ENCODE assay signal across 8 cellular contexts in the genomic region with DNA sequence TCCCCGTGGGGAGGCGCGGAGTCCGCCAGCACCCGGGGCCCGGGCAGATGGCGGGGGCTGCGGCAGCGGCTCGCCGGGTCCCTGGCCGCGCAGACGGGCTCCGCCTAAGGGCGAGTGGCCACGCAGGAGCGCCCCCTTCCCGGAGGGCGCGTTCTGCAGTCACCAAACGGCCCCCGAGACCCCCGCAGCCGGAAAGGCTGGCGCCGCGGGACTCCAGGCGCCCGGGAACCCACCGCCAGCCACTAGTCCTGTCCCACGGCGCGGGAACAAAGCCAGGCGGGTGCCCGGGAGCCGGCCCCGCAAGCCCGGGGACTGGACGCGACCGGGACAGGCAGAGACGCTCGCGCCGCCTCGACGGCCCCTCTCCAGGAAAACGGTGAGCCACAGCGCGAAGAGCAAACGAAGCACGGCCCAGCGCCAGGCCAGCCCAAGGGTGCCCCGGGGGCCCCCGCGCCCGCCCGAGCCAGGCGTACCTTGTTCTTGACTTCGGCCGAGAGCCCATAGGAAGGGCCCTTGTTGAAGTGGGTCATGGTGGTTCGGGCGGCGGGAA. TPM values are rescaled to one million over a fixed set of nuclear protein-coding genes. Genes with fewer than 3 reads are reported as not detected.
DNase-seq lines count a peak whose midpoint lies in the region; ATAC-seq and TF ChIP-seq lines count a peak whose summit lies in the region.

No MANE protein-coding gene starts in this region.

- peaks cover 4% of the 10 kb centered on the region for H3K27me3 ChIP-seq in CD8-positive, alpha-beta memory T cell (ENCODE audit: insufficient read depth, low read length, poor library complexity, severe bottlenecking)
- H3K27me3 ChIP-seq in SK-N-SH (ENCODE audit: insufficient read depth), result no peaks in the 10 kb centered on the region
- no peaks in the 10 kb centered on the region for H3K27me3 ChIP-seq in dorsolateral prefrontal cortex
- H3K27me3 ChIP-seq in stomach, result peaks cover 0 to 21% (median 9%) of the 10 kb centered on the region in 3 donors

- H4K20me1 ChIP-seq in SK-N-SH (ENCODE audit: insufficient read depth), result peaks cover 41% of the 10 kb centered on the region

- TF ChIP-seq CTCF in SK-N-SH (IDR thresholded peaks at IDR 0.05) (peak; percentile 51), dorsolateral prefrontal cortex (IDR thresholded peaks at IDR 0.05 in 54 of 56, conservative IDR thresholded peaks at IDR 0.05 in 2 of 56; ENCODE audit: low read depth in 1 of 56, partially characterized antibody in 56 of 56) (peak in 51 of 56 donors; percentile 5 to 66 (median 46)), lower leg skin (IDR thresholded peaks at IDR 0.05) (no peak), stomach (IDR thresholded peaks at IDR 0.05) (peak in 4 of 7 experiments; percentile 21 to 49 (median 27))

- H3K4me1 Mint-ChIP-seq in CD8-positive, alpha-beta memory T cell, result peaks cover 15 to 22% (median 15%) of the 10 kb centered on the region in 3 donors

- H2AFZ ChIP-seq in SK-N-SH (ENCODE audit: low read depth), result peak overlapping the region; percentile 65; the same call in 1 of the 2 replicates

- peak overlapping the region; percentile 88 for H3K4me2 ChIP-seq in SK-N-SH

- H3K4me3 ChIP-seq in CD8-positive, alpha-beta memory T cell (ENCODE audit: low read length), result peak overlapping the region; percentile 50
- H3K4me3 ChIP-seq in SK-N-SH (ENCODE audit: low read depth in 2 of 2, low read length in 1 of 2) (peak overlapping the region; percentile 96 to 98), dorsolateral prefrontal cortex (peak overlapping the region; percentile 67 to 96 (median 88)), lower leg skin (ENCODE audit: low read depth, poor library complexity, severe bottlenecking) (peak overlapping the region; percentile 73), stomach (peak overlapping the region; percentile 60 to 91 (median 76))

- no peaks in the 10 kb centered on the region; the same call in 1 of the 2 replicates for H3K9me2 ChIP-seq in SK-N-SH

- peaks cover 71% of the 10 kb centered on the region for H3K79me2 ChIP-seq in SK-N-SH (ENCODE audit: insufficient read depth)

- peak in 2 of 5 donors; percentile 47 to 57 for DNase-seq in CD8-positive, alpha-beta memory T cell
- DNase-seq in SK-N-SH, result peak; percentile 85
- peak in 9 of 10 donors; percentile 18 to 73 (median 53) for DNase-seq in dorsolateral prefrontal cortex
- DNase-seq in lower leg skin (ENCODE audit: low spot score in 2 of 2), result peak; percentile 26 to 89
- DNase-seq in stomach, result peak; percentile 50

- TF ChIP-seq POLR2A in lower leg skin (IDR thresholded peaks at IDR 0.05), result no peak
- no peak for TF ChIP-seq POLR2A in stomach (IDR thresholded peaks at IDR 0.05)

- no peaks in the 10 kb centered on the region for H3K36me3 ChIP-seq in CD8-positive, alpha-beta memory T cell (ENCODE audit: insufficient read depth, low read length)
- H3K36me3 ChIP-seq in SK-N-SH (replicated peaks in 1 of 2; ENCODE audit: control insufficient read depth in 1 of 2, insufficient read depth in 2 of 2, low read length in 1 of 2) (peaks cover 20 to 23% of the 10 kb centered on the region in 2 experiments), stomach (no peaks in the 10 kb centered on the region)

- peak overlapping the region; percentile 98 for H3K9ac ChIP-seq in SK-N-SH

- peak overlapping the region in 6 of 7 donors; percentile 17 to 81 (median 58) for H3K4me3 Mint-ChIP-seq in CD8-positive, alpha-beta memory T cell

- CTCF ChIA-PET in CD8-positive, alpha-beta memory T cell (lab: Charles Lee), result interaction anchor here (1.3 kb wide), 1 partner anchor 72 kb away, joined by 3 read pairs; no protein-coding TSS in a partner anchor
- CTCF ChIA-PET in SK-N-SH (lab: Yijun Ruan, JAX), result interaction anchor here (0.8 to 5.2 kb wide), 9 partner anchors 12 to 123 kb away, joined by 3 to 36 read pairs (median 3); no protein-coding TSS in a partner anchor

- no peaks in the 10 kb centered on the region for H3K9me3 Mint-ChIP-seq in CD8-positive, alpha-beta memory T cell

- 0 out of 2 replicates have a peak, but pooled peaks have one; percentile 27 for TF ChIP-seq RAD21 in SK-N-SH (IDR thresholded peaks at IDR 0.05; ENCODE audit: low read length)

- peak; percentile 29 for ATAC-seq in GM18907 (IDR thresholded peaks at IDR 0.05; ENCODE audit: unreplicated experiment)
- peak; percentile 25 for ATAC-seq in HG03135 (IDR thresholded peaks at IDR 0.05; ENCODE audit: unreplicated experiment)
- no peak for ATAC-seq in HG02610 (IDR thresholded peaks at IDR 0.05; ENCODE audit: unreplicated experiment)

- H3K27ac ChIP-seq in CD8-positive, alpha-beta memory T cell (ENCODE audit: low read depth, low read length), result no peak overlapping the region
- H3K27ac ChIP-seq in SK-N-SH (ENCODE audit: low read depth in 2 of 2, low read length in 1 of 2) (peak overlapping the region; percentile 97 to 98), dorsolateral prefrontal cortex (peak overlapping the region; percentile 75 to 100 (median 98)), stomach (peak overlapping the region; percentile 95 to 99 (median 98))

- under 1% methylated on average over 27 of the region's 65 CpGs for WGBS in SK-N-SH (ENCODE audit: low lambda C conversion rate)
- 0 to 4% methylated on average over 31 to 34 of the region's 65 CpGs for WGBS in lower leg skin, 2 donors
- WGBS in stomach, 5 donors, result 0 to 10% (median 0%) methylated on average over 2 to 65 of the region's 65 CpGs

- H3K36me3 Mint-ChIP-seq in CD8-positive, alpha-beta memory T cell, result no peaks in the 10 kb centered on the region

- intact Hi-C loops in dorsolateral prefrontal cortex (cut with DNase I) (loop anchor here (1.0 to 5.0 kb wide), 6 partner anchors 54 to 306 kb away; a partner anchor contains a TSS), lower leg skin (cut with DNase I; ENCODE audit: low total_unique reads) (loop anchor here (10.0 kb wide), 1 partner anchor 72 kb away; no protein-coding TSS in a partner anchor), stomach (cut with DNase I; ENCODE audit: low total_unique reads) (no loop called here)

- no peaks in the 10 kb centered on the region for H3K4me1 ChIP-seq in CD8-positive, alpha-beta memory T cell (ENCODE audit: insufficient read depth, low read length)
- H3K4me1 ChIP-seq in SK-N-SH (ENCODE audit: control insufficient read depth in 1 of 2, insufficient read depth in 2 of 2, low read depth in 1 of 2, low read length in 1 of 2) (peaks cover 33 to 42% of the 10 kb centered on the region in 2 experiments), stomach (peaks cover 33 to 76% (median 56%) of the 10 kb centered on the region in 4 donors)

- peaks cover 34 to 67% of the 10 kb centered on the region in 2 donors for H3K27me3 Mint-ChIP-seq in CD8-positive, alpha-beta memory T cell

- TF ChIP-seq EP300 in SK-N-SH (IDR thresholded peaks at IDR 0.05; ENCODE audit: borderline replicate concordance in 1 of 2, low read depth in 1 of 2, low read length in 1 of 2) (no peak), stomach (IDR thresholded peaks at IDR 0.05) (no peak)

- H3F3A ChIP-seq in SK-N-SH (replicated peaks; ENCODE audit: insufficient read depth), result peaks cover 18% of the 10 kb centered on the region

- POLR2A ChIA-PET in CD8-positive, alpha-beta memory T cell (lab: Charles Lee), result no interaction called here
- POLR2A ChIA-PET in SK-N-SH (lab: Yijun Ruan, JAX), result interaction anchor here (1.0 to 2.2 kb wide), 7 partner anchors 21 to 115 kb away, joined by 3 to 20 read pairs (median 5); a partner anchor contains a TSS

- no peaks in the 10 kb centered on the region for H3K9me3 ChIP-seq in CD8-positive, alpha-beta memory T cell (ENCODE audit: low read length)
- H3K9me3 ChIP-seq in SK-N-SH (no peaks in the 10 kb centered on the region), stomach (no peaks in the 10 kb centered on the region)

- H3K27ac Mint-ChIP-seq in CD8-positive, alpha-beta memory T cell, result no peak overlapping the region

TF ChIP-seq in SK-N-SH, 30 proteins besides CTCF, POLR2A, EP300 and RAD21:
- TF ChIP-seq ELF1 (IDR thresholded peaks at IDR 0.05) (no peak), NRF1 (IDR thresholded peaks at IDR 0.05; ENCODE audit: low read depth, low read length) (no peak), TAF1 (IDR thresholded peaks at IDR 0.05; ENCODE audit: borderline replicate concordance, low read depth, low read length) (peak; percentile 17; the same call in 1 of the 2 replicates), FOXM1 (IDR thresholded peaks at IDR 0.05; ENCODE audit: low read depth) (no peak), SMC3 (IDR thresholded peaks at IDR 0.05; ENCODE audit: low read depth, low read length) (peak; percentile 32; the same call in 1 of the 2 replicates)

RNA-seq across cellular contexts. Expression of a gene that starts 0.5 kb away (rescaled TPM):
- 1 to 10 TPM; 1.6 to 2.3 TPM for total RNA-seq in CD8-positive, alpha-beta memory T cell
- 2.8 TPM for polyA plus RNA-seq in CD8-positive, alpha-beta memory T cell
- 204 and 242 TPM in 2 replicates for polyA plus RNA-seq in SK-N-SH (2012; rRNA removed)
- 282 and 327 TPM in 2 replicates for polyA plus RNA-seq in SK-N-SH (2012; cell fraction: cytosol; rRNA removed)
- polyA plus RNA-seq in SK-N-SH (2012; cell fraction: nucleus; rRNA removed), result 113 and 197 TPM in 2 replicates
- 100 to 1,000 TPM in 118 of 120 experiments, 10 to 100 TPM in 2; 91.8 to 419 (median 154) TPM for total RNA-seq in dorsolateral prefrontal cortex
- 10 to 100 TPM; 30.7 to 94.3 (median 47.8) TPM for total RNA-seq in lower leg skin
- 100 to 1,000 TPM in 4 of 5 donors, 10 to 100 TPM in 1; 86.9 to 353 (median 220) TPM for total RNA-seq in stomach
- polyA plus RNA-seq in stomach, result 100 to 1,000 TPM in 1 of 3 donors, 10 to 100 TPM in 2; 70.0 to 129 (median 93.0) TPM

Comparison
In these comparisons a context has a peak if more than half of its experiments do, and no peak if none do; other contexts are left out.
1. CTCF ChIP-seq: peak in SK-N-SH (single experiment), dorsolateral prefrontal cortex (51 of 56) and stomach (4 of 7); none in lower leg skin (0 of 3).
2. RNA of a gene that starts 0.5 kb away (total RNA-seq): 86.9 to 353 TPM in stomach, 91.8 to 419 TPM in dorsolateral prefrontal cortex and 30.7 to 94.3 TPM in lower leg skin; 1.6 to 2.3 TPM in CD8-positive, alpha-beta memory T cell; every median in the first group is over 4 times any median in the second.
3. Peak in every context shown above with its lines, with median percentiles within 50 percentile points of each other: H3K4me3 ChIP-seq.